ENCODE assay signal across 32 cellular contexts in genomic region chr15:67903708-67904107, GRCh38.
"Had no signal": no experiment of that assay in that cellular context is flagged by ENCODE, and none has a peak within 500 bp of the region (broad histone marks: within the 10 kb centered on the region; RNA-seq: fewer than 3 reads in every experiment).

No MANE protein-coding gene starts in this region.

- H3K36me3 Mint-ChIP-seq: natural killer cell treated with Interleukin-12 subunit alpha and Interleukin-12 subunit beta and Interleukin-15 and Interleukin-18, amount 100 ng/mL, for 72 hours; stimulated activated naive B cell treated with anti-CD40 and anti-IgM and Interleukin-4, amounts not matched to agents 10 μg/mL and 1 μg/mL and 100 μg/mL, for 72 hours had no signal

- H3K9me3 Mint-ChIP-seq: natural killer cell treated with Interleukin-12 subunit alpha and Interleukin-12 subunit beta and Interleukin-15 and Interleukin-18, amount 100 ng/mL, for 72 hours; stimulated activated naive B cell treated with anti-CD40 and anti-IgM and Interleukin-4, amounts not matched to agents 10 μg/mL and 1 μg/mL and 100 μg/mL, for 72 hours had no signal

- ATAC-seq: naive thymus-derived CD8-positive, alpha-beta T cell; natural killer cell treated with Interleukin-12 subunit alpha and Interleukin-12 subunit beta and Interleukin-15 and Interleukin-18, amount 100 ng/mL, for 72 hours; psoas muscle; right cardiac atrium; sciatic nerve; stimulated activated naive B cell treated with anti-CD40 and anti-IgM and Interleukin-4, amounts not matched to agents 10 μg/mL and 1 μg/mL and 100 μg/mL, for 72 hours had no signal

- H3K4me2 ChIP-seq: smooth muscle cell had no signal

- H3K36me3 ChIP-seq: neutrophil, ovary, spleen, stomach, thoracic aorta, thyroid gland, tibial nerve, upper lobe of left lung, vagina had no signal

- FAIRE-seq: urothelium cell line had no signal

- H3K27me3 ChIP-seq: neutrophil, ovary, spleen, stomach, thyroid gland, tibial nerve, upper lobe of left lung, vagina had no signal

- H3K4me3 Mint-ChIP-seq: naive thymus-derived CD8-positive, alpha-beta T cell; natural killer cell treated with Interleukin-12 subunit alpha and Interleukin-12 subunit beta and Interleukin-15 and Interleukin-18, amount 100 ng/mL, for 72 hours; nephron progenitor cell; neural crest cell; stimulated activated naive B cell treated with anti-CD40 and anti-IgM and Interleukin-4, amounts not matched to agents 10 μg/mL and 1 μg/mL and 100 μg/mL, for 72 hours; stimulated activated naive CD8-positive, alpha-beta T cell treated with anti-CD3 and anti-CD28 coated beads, Interleukin-15, Interleukin-2, amounts not matched to agents 100 ng/mL and 50 ng/mL, for 24 hours had no signal

- H3K27me3 Mint-ChIP-seq: progenitor cell of endocrine pancreas; stimulated activated naive B cell treated with anti-CD40 and anti-IgM and Interleukin-4, amounts not matched to agents 10 μg/mL and 1 μg/mL and 100 μg/mL, for 72 hours; stimulated activated naive CD8-positive, alpha-beta T cell treated with anti-CD3 and anti-CD28 coated beads, Interleukin-15, Interleukin-2, amounts not matched to agents 100 ng/mL and 50 ng/mL, for 24 hours had no signal

- H3K4me1 Mint-ChIP-seq: neural crest cell had no signal

- H2AFZ ChIP-seq: parathyroid adenoma had no signal

- H3K27ac ChIP-seq: neutrophil, ovary, parathyroid adenoma, psoas muscle, skin epidermis, spleen, thoracic aorta, thyroid gland, tibial nerve, upper lobe of left lung, vagina had no signal

- H3K79me2 ChIP-seq: parathyroid adenoma had no signal

- H3K9me3 ChIP-seq: neutrophil, psoas muscle, stomach, thoracic aorta, thyroid gland, upper lobe of left lung, vagina had no signal

- H3K9ac ChIP-seq: parathyroid adenoma had no signal

- DNase-seq: naive thymus-derived CD8-positive, alpha-beta T cell; nephron progenitor cell; nucleus accumbens; ovary; posterior cingulate gyrus; psoas muscle; right cardiac atrium; spleen; stimulated activated CD4-positive, alpha-beta T cell treated with anti-CD3 and anti-CD28 coated beads, Interleukin-12 subunit alpha, Interleukin-12 subunit beta, amount 100 ng/mL, for 4 hours; stimulated activated CD4-positive, alpha-beta T cell treated with anti-CD3 and anti-CD28 coated beads, Interleukin-1b, Interleukin-23, amount 100 ng/mL, for 48 hours; stimulated activated CD4-positive, alpha-beta T cell treated with anti-CD3 and anti-CD28 coated beads, Interleukin-4, amount 100 ng/mL, for 1 hour; stimulated activated CD4-positive, alpha-beta T cell treated with anti-CD3 and anti-CD28 coated beads, Interleukin-4, amount 100 ng/mL, for 4 hours; stimulated activated CD8-positive, alpha-beta memory T cell treated with anti-CD3 and anti-CD28 coated beads, Interleukin-4, amount 100 ng/mL, for 48 hours; stimulated activated naive B cell treated with anti-CD40 and anti-IgM and Interleukin-4, amounts not matched to agents 10 μg/mL and 1 μg/mL and 100 μg/mL, for 72 hours; stimulated activated naive CD4-positive, alpha-beta T cell treated with Interleukin-2 at 50 U/mL for 16 hours; stomach; thyroid gland; trophoblast cell; upper lobe of left lung had no signal

- H3K4me1 ChIP-seq: parathyroid adenoma, psoas muscle, spleen, thyroid gland, tibial nerve, upper lobe of left lung, vagina had no signal

- H3K4me3 ChIP-seq: ovary, psoas muscle, skin epidermis, smooth muscle cell, spleen, stomach, thoracic aorta, thyroid gland, tibial nerve, upper lobe of left lung, vagina had no signal

- H3K27ac Mint-ChIP-seq: naive thymus-derived CD8-positive, alpha-beta T cell; natural killer cell treated with Interleukin-12 subunit alpha and Interleukin-12 subunit beta and Interleukin-15 and Interleukin-18, amount 100 ng/mL, for 72 hours; nephron progenitor cell; progenitor cell of endocrine pancreas; stimulated activated naive B cell treated with anti-CD40 and anti-IgM and Interleukin-4, amounts not matched to agents 10 μg/mL and 1 μg/mL and 100 μg/mL, for 72 hours; stimulated activated naive CD8-positive, alpha-beta T cell treated with anti-CD3 and anti-CD28 coated beads, Interleukin-15, Interleukin-2, amounts not matched to agents 100 ng/mL and 50 ng/mL, for 24 hours had no signal
